In genomic region chr5:181191526-181192336, GRCh38 we compare ENCODE assay signal across 8 cellular contexts. TPM values are rescaled to one million over a fixed set of nuclear protein-coding genes. Genes with fewer than 3 reads are reported as not detected.
A peak's percentile ranks its signal among the peaks of the same experiment; 100 is the strongest.
DNase-seq lines count a peak whose midpoint lies in the region; ATAC-seq and TF ChIP-seq lines count a peak whose summit lies in the region.

No MANE protein-coding gene starts in this region.

- peak; percentile 91 for ATAC-seq in upper lobe of right lung

- in situ Hi-C loops in G401 (cut with HindIII; ENCODE audit: low sequenced_read_pairs) (no loop called here), HAP-1 (cut with MboI; ENCODE audit: low sequenced_read_pairs) (no loop called here)

- TF ChIP-seq CTCF in glutamatergic neuron (IDR thresholded peaks at IDR 0.05; ENCODE audit: partially characterized antibody, unreplicated experiment) (no peak), upper lobe of right lung (IDR thresholded peaks at IDR 0.05) (no peak)

- peaks cover 44% of the 10 kb centered on the region for H3K9me3 Mint-ChIP-seq in glutamatergic neuron (ENCODE audit: unreplicated experiment)

- H3K27me3 ChIP-seq in HAP-1 (ENCODE audit: low read depth) = no peaks in the 10 kb centered on the region
- H3K27me3 ChIP-seq in upper lobe of right lung = no peaks in the 10 kb centered on the region

- no peaks in the 10 kb centered on the region for H3K36me3 ChIP-seq in HAP-1 (replicated peaks)
- H3K36me3 ChIP-seq in upper lobe of right lung = no peaks in the 10 kb centered on the region

- H3K4me3 ChIP-seq in HAP-1 (peak overlapping the region; percentile 55), upper lobe of right lung (peak overlapping the region; percentile 76)

- no peaks in the 10 kb centered on the region for H3K9me3 ChIP-seq in HAP-1
- H3K9me3 ChIP-seq in upper lobe of right lung = no peaks in the 10 kb centered on the region

- intact Hi-C loops in posterior cingulate gyrus (cut with DNase I) = loop anchor here (1.0 to 2.0 kb wide), 2 partner anchors 15 to 31 kb away; no protein-coding TSS in a partner anchor
- intact Hi-C loops in upper lobe of right lung (cut with DNase I) = no loop called here

- H3K27ac Mint-ChIP-seq in glutamatergic neuron (ENCODE audit: unreplicated experiment) = peak overlapping the region; percentile 76

- peaks cover 45% of the 10 kb centered on the region for H3K27me3 Mint-ChIP-seq in glutamatergic neuron (ENCODE audit: unreplicated experiment)

- DNase-seq in G401 (ENCODE audit: low spot score) = peak; percentile 93
- peak; percentile 91 to 93 for DNase-seq in HAP-1 (ENCODE audit: low spot score in 2 of 2)
- DNase-seq in NCI-H460 (ENCODE audit: extremely low read depth, low read depth) = peak; percentile 96
- DNase-seq in activated gamma-delta T cell treated with anti-CD3 and anti-CD28 coated beads, Interleukin-2, amount 50 U/mL, for 16 hours (ENCODE audit: low read depth) = peak; percentile 90
- peak; percentile 93 for DNase-seq in glutamatergic neuron
- DNase-seq in posterior cingulate gyrus = peak; percentile 91 to 99 (median 94)
- peak; percentile 98 for DNase-seq in upper lobe of right lung
- no peak for DNase-seq in DMS114 treated with DMSO at 0.1 percent for 48 hours (lab: John Stamatoyannopoulos, UW; ENCODE audit: unreplicated experiment)

- peak overlapping the region; percentile 96 for H3K4me3 Mint-ChIP-seq in glutamatergic neuron (ENCODE audit: unreplicated experiment)

- H3K4me1 ChIP-seq in HAP-1 (peaks cover 6% of the 10 kb centered on the region; the same call in 1 of the 2 replicates), upper lobe of right lung (peaks cover 4% of the 10 kb centered on the region)

- H3K27ac ChIP-seq in upper lobe of right lung = peak overlapping the region; percentile 84

- H3K36me3 Mint-ChIP-seq in glutamatergic neuron (ENCODE audit: unreplicated experiment) = peaks cover 8% of the 10 kb centered on the region

- H3K4me1 Mint-ChIP-seq in glutamatergic neuron (ENCODE audit: low read depth, unreplicated experiment) = peaks cover 6% of the 10 kb centered on the region

RNA-seq across cellular contexts. Expression of gene TRIM7, which starts 13.3 kb away (rescaled TPM):
- 3.9 and 5.1 TPM in 2 replicates for total RNA-seq in G401 (2014; rRNA removed; shearing (Covaris generic))
- 46.8 and 54.3 TPM in 2 replicates for total RNA-seq in NCI-H460 (2014; rRNA removed; shearing (Covaris generic))
- polyA plus RNA-seq in NCI-H460 (2014; cell fraction: nucleus; rRNA removed) = 52.9 and 66.6 TPM in 2 replicates
- 0.93 TPM for total RNA-seq in glutamatergic neuron (ENCODE audit: unreplicated experiment)
- 4.9 TPM for total RNA-seq in upper lobe of right lung

RNA-seq across cellular contexts. Expression of gene TRIM41, which starts 31.4 kb away (rescaled TPM):
- total RNA-seq in G401 (2014; rRNA removed; shearing (Covaris generic)) = 23.0 and 27.3 TPM in 2 replicates
- total RNA-seq in NCI-H460 (2014; rRNA removed; shearing (Covaris generic)) = 25.7 and 32.2 TPM in 2 replicates
- 100 and 108 TPM in 2 replicates for polyA plus RNA-seq in NCI-H460 (2014; cell fraction: nucleus; rRNA removed)
- 28.8 TPM for total RNA-seq in glutamatergic neuron (ENCODE audit: unreplicated experiment)
- total RNA-seq in upper lobe of right lung = 26.9 TPM

RNA-seq across cellular contexts. Expression of gene OR2V2, which starts 44.3 kb away (rescaled TPM):
- total RNA-seq in G401 (2014; rRNA removed; shearing (Covaris generic)) = not detected in 2 replicates
- not detected in 2 replicates for total RNA-seq in NCI-H460 (2014; rRNA removed; shearing (Covaris generic))
- not detected in 2 replicates for polyA plus RNA-seq in NCI-H460 (2014; cell fraction: nucleus; rRNA removed)
- not detected for total RNA-seq in glutamatergic neuron (ENCODE audit: unreplicated experiment)
- total RNA-seq in upper lobe of right lung = not detected

RNA-seq across cellular contexts. Expression of gene RACK1, which starts 52.0 kb away (rescaled TPM):
- total RNA-seq in G401 (2014; rRNA removed; shearing (Covaris generic)) = 4,601 and 5,352 TPM in 2 replicates
- 6,972 and 7,071 TPM in 2 replicates for total RNA-seq in NCI-H460 (2014; rRNA removed; shearing (Covaris generic))
- polyA plus RNA-seq in NCI-H460 (2014; cell fraction: nucleus; rRNA removed) = 4,584 and 4,689 TPM in 2 replicates
- total RNA-seq in glutamatergic neuron (ENCODE audit: unreplicated experiment) = 1,397 TPM
- 1,155 TPM for total RNA-seq in upper lobe of right lung
